8 cellular contexts compared by ENCODE assay signal in genomic region chr20:32359633-32360332, GRCh38. TPM values are rescaled to one million over a fixed set of nuclear protein-coding genes. Genes with fewer than 3 reads are reported as not detected.
DNase-seq lines count a peak whose midpoint lies in the region; ATAC-seq and TF ChIP-seq lines count a peak whose summit lies in the region.

No MANE protein-coding gene starts in this region.

- H3K4me1 ChIP-seq in Caco-2 (peaks cover 56% of the 10 kb centered on the region), mesodermal cell (ENCODE audit: control insufficient read depth, insufficient read depth, low read length, poor library complexity, severe bottlenecking) (peaks cover 21% of the 10 kb centered on the region), aorta (ENCODE audit: control insufficient read depth in 1 of 2, insufficient read depth in 2 of 2, low read length in 2 of 2) (no peaks in the 10 kb centered on the region)

- H3K27me3 ChIP-seq in Caco-2 (replicated peaks; ENCODE audit: control insufficient read depth, insufficient read depth, low read length) (no peaks in the 10 kb centered on the region), MG63 (no peaks in the 10 kb centered on the region), aorta (ENCODE audit: control insufficient read depth in 1 of 2, insufficient read depth in 2 of 2, low read length in 1 of 2) (no peaks in the 10 kb centered on the region)

- CTCF ChIA-PET in Caco-2 (lab: Charles Lee), result interaction anchor here (0.7 to 1.0 kb wide), 3 partner anchors 15 to 149 kb away, joined by 3 to 5 read pairs (median 3); no protein-coding TSS in a partner anchor

- H3K9me3 Mint-ChIP-seq in Caco-2 (ENCODE audit: unreplicated experiment), result no peaks in the 10 kb centered on the region

- H3K4me1 Mint-ChIP-seq in Caco-2 (ENCODE audit: low read depth, unreplicated experiment), result peaks cover 43% of the 10 kb centered on the region

- WGBS in mesodermal cell (ENCODE audit: insufficient coverage in 2 of 2), 2 experiments, result 52 to 69% methylated on average over 9 to 10 of the region's 11 CpGs
- WGBS in aorta, 2 donors, result 3 to 4% methylated on average over 11 of the region's 11 CpGs

- ATAC-seq in aorta (ENCODE audit: low FRiP score), result no peak
- ATAC-seq in HG03565 (IDR thresholded peaks at IDR 0.05; ENCODE audit: unreplicated experiment), result no peak
- no peak for ATAC-seq in GM18868 (IDR thresholded peaks at IDR 0.05; ENCODE audit: unreplicated experiment)

- BruUV-seq in Caco-2 (replicated peaks; lab: Mats Ljungman, UMichigan), result TSS peak; percentile 47

- no peak for TF ChIP-seq CTCF in Caco-2 (IDR thresholded peaks at IDR 0.05; ENCODE audit: insufficient read depth in 1 of 2, low read depth in 1 of 2, low read length in 1 of 2, severe bottlenecking in 1 of 2, unreplicated experiment in 1 of 2)

- DNase-seq in Caco-2, result no peak
- no peak for DNase-seq in MG63
- DNase-seq in central memory CD4-positive, alpha-beta T cell, result peak; percentile 21
- DNase-seq in aorta, result no peak
- DNase-seq in D341Med (ENCODE audit: low spot score), result no peak

- peak overlapping the region; percentile 99 for H3K27ac ChIP-seq in mesodermal cell (ENCODE audit: low read depth, low read length, severe bottlenecking)
- peak overlapping the region; percentile 28 to 87 for H3K27ac ChIP-seq in aorta (ENCODE audit: low read depth in 1 of 2, low read length in 2 of 2)

- peaks cover 33% of the 10 kb centered on the region for H3K36me3 Mint-ChIP-seq in Caco-2 (ENCODE audit: insufficient read depth, unreplicated experiment)

- POLR2A ChIA-PET in Caco-2 (lab: Charles Lee), result interaction anchor here (0.6 to 1.3 kb wide), 5 partner anchors 11 to 132 kb away, joined by 3 to 6 read pairs (median 4); no protein-coding TSS in a partner anchor

- H3K27ac Mint-ChIP-seq in Caco-2 (ENCODE audit: unreplicated experiment), result peak overlapping the region; percentile 65

- H3K36me3 ChIP-seq in Caco-2 (ENCODE audit: control insufficient read depth, insufficient read depth, low read length) (no peaks in the 10 kb centered on the region), MG63 (peaks cover 18% of the 10 kb centered on the region), mesodermal cell (ENCODE audit: control insufficient read depth, insufficient read depth, low read length) (peaks cover 14% of the 10 kb centered on the region), aorta (ENCODE audit: control insufficient read depth in 1 of 2, insufficient read depth in 2 of 2, low read length in 1 of 2) (no peaks in the 10 kb centered on the region)

- H3K4me3 ChIP-seq in Caco-2 (ENCODE audit: low read depth, low read length), result peak overlapping the region; percentile 93
- peak overlapping the region; percentile 78 for H3K4me3 ChIP-seq in MG63
- H3K4me3 ChIP-seq in mesodermal cell (ENCODE audit: extremely low read depth, insufficient read depth, low read length, poor library complexity, severe bottlenecking), result peak overlapping the region; percentile 83
- peak overlapping the region; percentile 86 to 89 for H3K4me3 ChIP-seq in aorta (ENCODE audit: low read length in 2 of 2)

- intact Hi-C loops in Caco-2 (cut with micrococcal nuclease; ENCODE audit: unreplicated experiment) (loop anchor here (1.0 to 5.0 kb wide), 4 partner anchors 9 to 117 kb away; no protein-coding TSS in a partner anchor), aorta (cut with DNase I) (loop anchor here (5.0 to 10.0 kb wide), 3 partner anchors 85 to 155 kb away; partner anchors contain the start of genes PLAGL2 (in 1 of the 2) and POFUT1 (in 1 of the 2))

- H3K27me3 Mint-ChIP-seq in Caco-2 (ENCODE audit: insufficient read depth, unreplicated experiment), result no peaks in the 10 kb centered on the region

- peak overlapping the region; percentile 77 for H3K4me3 Mint-ChIP-seq in Caco-2 (ENCODE audit: unreplicated experiment)

- H3K9me3 ChIP-seq in Caco-2 (no peaks in the 10 kb centered on the region), MG63 (no peaks in the 10 kb centered on the region), mesodermal cell (ENCODE audit: control insufficient read depth, low read length) (peaks cover 9% of the 10 kb centered on the region), aorta (ENCODE audit: control insufficient read depth, low read length) (no peaks in the 10 kb centered on the region)

RNA-seq across cellular contexts. Expression of gene ASXL1, which starts 1.7 kb away (rescaled TPM):
- total RNA-seq in Caco-2 (2022), result 226 and 233 TPM in 2 replicates
- total RNA-seq in MG63 (2014; rRNA removed; shearing (Covaris generic); ENCODE audit: low replicate concordance), result 25.2 and 39.8 TPM in 2 replicates
- 65.8 TPM for polyA plus RNA-seq in mesodermal cell (2013, experiment 1 of 2)
- 61.7 TPM for polyA plus RNA-seq in mesodermal cell (2013, experiment 2 of 2)
- 100 to 1,000 TPM in 1 of 2 donors, 10 to 100 TPM in 1; 92.5 to 102 TPM for total RNA-seq in aorta
- 10 to 100 TPM; 18.0 to 51.7 TPM for polyA plus RNA-seq in aorta
